In the genomic region with DNA sequence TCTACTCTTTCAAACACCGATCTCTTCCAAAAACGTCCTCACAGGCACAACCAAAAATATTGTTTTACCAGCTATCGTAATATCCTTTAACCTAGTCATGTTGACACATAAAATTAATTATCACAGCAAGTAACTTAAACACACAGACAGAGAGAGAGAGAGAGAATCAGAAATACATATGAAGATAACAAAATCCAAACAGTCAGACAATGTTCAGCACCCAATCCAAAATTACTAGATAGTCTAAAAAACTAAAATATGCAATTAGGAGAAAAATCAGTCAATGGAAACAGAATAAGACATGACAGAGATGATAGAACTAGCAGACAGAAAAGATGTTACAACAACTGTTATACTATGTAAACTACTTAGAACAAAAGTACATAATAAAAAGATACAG, we compare ENCODE assay signal across 25 cellular contexts.
"Had no signal": no experiment of that assay in that cellular context is flagged by ENCODE, and none has a peak within 500 bp of the region (broad histone marks: within the 10 kb centered on the region; RNA-seq: fewer than 3 reads in every experiment).

No MANE protein-coding gene starts in this region.

- DNase-seq: colonic mucosa; cortex of kidney; effector CD8-positive, alpha-beta T cell; effector memory CD8-positive, alpha-beta T cell; endodermal cell; erythroblast; esophagus squamous epithelium; foreskin fibroblast; foreskin melanocyte; heart left ventricle; hippocampal formation; left cardiac atrium; left lung; left ventricle myocardium superior; lower lobe of right lung; mesenchymal stem cell; mucosa of descending colon; naive B cell; naive thymus-derived CD8-positive, alpha-beta T cell had no signal

- H3K27me3 ChIP-seq: colonic mucosa, esophagus squamous epithelium, gastroesophageal sphincter, heart left ventricle, left lung had no signal

- ATAC-seq: effector memory CD8-positive, alpha-beta T cell; esophagus mucosa; gastroesophageal sphincter; heart left ventricle; left cardiac atrium; left lung; left ventricle myocardium superior; lower lobe of right lung; mucosa of descending colon; naive thymus-derived CD8-positive, alpha-beta T cell had no signal

- FAIRE-seq: endometrium, islet of Langerhans, keratinocyte had no signal

- H3K4me1 ChIP-seq: colonic mucosa, esophagus squamous epithelium, gastroesophageal sphincter, lower lobe of right lung had no signal

- H3K36me3 ChIP-seq: colonic mucosa, esophagus squamous epithelium, gastroesophageal sphincter, heart left ventricle, left lung, lower lobe of right lung had no signal

- H3K9me3 ChIP-seq: colonic mucosa, esophagus squamous epithelium, left lung, lower lobe of right lung, mucosa of descending colon had no signal

- H3K27ac ChIP-seq: colonic mucosa, epithelial cell of prostate, esophagus squamous epithelium, gastroesophageal sphincter, heart left ventricle, left lung, lower lobe of right lung had no signal

- H3K4me3 ChIP-seq: colonic mucosa, esophagus squamous epithelium, gastroesophageal sphincter, heart left ventricle, left lung, lower lobe of right lung, mucosa of descending colon had no signal
